ENCODE assay signal across 1 cellular context in the genomic region with DNA sequence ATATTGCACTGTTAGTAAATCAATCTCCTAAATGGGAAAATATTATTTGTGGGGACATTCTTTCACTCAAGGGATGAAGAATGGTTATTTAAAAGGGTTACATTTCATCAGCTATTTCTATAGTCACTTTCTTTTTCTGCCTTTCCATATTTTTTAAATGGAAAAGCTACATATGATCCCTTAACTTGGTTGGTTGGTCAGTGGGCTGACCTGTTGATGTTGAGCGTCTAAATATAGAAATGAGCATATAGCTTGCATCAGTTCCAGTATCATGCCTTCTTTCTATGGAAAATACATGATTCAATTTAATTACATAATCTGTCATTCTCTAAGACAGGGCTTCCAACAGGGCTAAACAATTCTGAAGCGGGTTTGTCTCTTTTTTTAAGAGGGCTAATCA.
TF ChIP-seq lines count a peak whose summit lies in the region.

No MANE protein-coding gene starts in this region.

TF ChIP-seq in GM23338, 12 proteins besides CTCF, POLR2A, EP300 and RAD21 (continued from another document):
- TF ChIP-seq, protein P1, sequence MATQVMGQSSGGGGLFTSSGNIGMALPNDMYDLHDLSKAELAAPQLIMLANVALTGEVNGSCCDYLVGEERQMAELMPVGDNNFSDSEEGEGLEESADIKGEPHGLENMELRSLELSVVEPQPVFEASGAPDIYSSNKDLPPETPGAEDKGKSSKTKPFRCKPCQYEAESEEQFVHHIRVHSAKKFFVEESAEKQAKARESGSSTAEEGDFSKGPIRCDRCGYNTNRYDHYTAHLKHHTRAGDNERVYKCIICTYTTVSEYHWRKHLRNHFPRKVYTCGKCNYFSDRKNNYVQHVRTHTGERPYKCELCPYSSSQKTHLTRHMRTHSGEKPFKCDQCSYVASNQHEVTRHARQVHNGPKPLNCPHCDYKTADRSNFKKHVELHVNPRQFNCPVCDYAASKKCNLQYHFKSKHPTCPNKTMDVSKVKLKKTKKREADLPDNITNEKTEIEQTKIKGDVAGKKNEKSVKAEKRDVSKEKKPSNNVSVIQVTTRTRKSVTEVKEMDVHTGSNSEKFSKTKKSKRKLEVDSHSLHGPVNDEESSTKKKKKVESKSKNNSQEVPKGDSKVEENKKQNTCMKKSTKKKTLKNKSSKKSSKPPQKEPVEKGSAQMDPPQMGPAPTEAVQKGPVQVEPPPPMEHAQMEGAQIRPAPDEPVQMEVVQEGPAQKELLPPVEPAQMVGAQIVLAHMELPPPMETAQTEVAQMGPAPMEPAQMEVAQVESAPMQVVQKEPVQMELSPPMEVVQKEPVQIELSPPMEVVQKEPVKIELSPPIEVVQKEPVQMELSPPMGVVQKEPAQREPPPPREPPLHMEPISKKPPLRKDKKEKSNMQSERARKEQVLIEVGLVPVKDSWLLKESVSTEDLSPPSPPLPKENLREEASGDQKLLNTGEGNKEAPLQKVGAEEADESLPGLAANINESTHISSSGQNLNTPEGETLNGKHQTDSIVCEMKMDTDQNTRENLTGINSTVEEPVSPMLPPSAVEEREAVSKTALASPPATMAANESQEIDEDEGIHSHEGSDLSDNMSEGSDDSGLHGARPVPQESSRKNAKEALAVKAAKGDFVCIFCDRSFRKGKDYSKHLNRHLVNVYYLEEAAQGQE (IDR thresholded peaks at IDR 0.05; ENCODE audit: unreplicated experiment): no peak
- no peak for TF ChIP-seq STAT1 (IDR thresholded peaks at IDR 0.05; ENCODE audit: unreplicated experiment)
- TF ChIP-seq ZNF114 (CRISPR knock-in tag; IDR thresholded peaks at IDR 0.05): no peak
- TF ChIP-seq NANOG (IDR thresholded peaks at IDR 0.05; ENCODE audit: borderline replicate concordance): no peak
